24 cellular contexts compared by ENCODE assay signal in genomic region chr13:76889254-76889653, GRCh38. TPM values are rescaled to one million over a fixed set of nuclear protein-coding genes. Genes with fewer than 3 reads are reported as not detected.
"Had no signal": no experiment of that assay in that cellular context is flagged by ENCODE, and none has a peak within 500 bp of the region (broad histone marks: within the 10 kb centered on the region; RNA-seq: fewer than 3 reads in every experiment).

No MANE protein-coding gene starts in this region.

- H3K36me3 ChIP-seq: brain microvascular endothelial cell, WERI-Rb-1 had no signal

- H3K27me3 ChIP-seq: brain microvascular endothelial cell had no signal

- ATAC-seq: activated CD4-positive, alpha-beta T cell treated with anti-CD3 and anti-CD28 coated beads for 36 hours; activated T-helper 17 cell treated with anti-CD3 and anti-CD28 coated beads, Interleukin-2, amount 50 U/mL, for 72 hours; T-cell had no signal

- H3K27ac ChIP-seq: brain microvascular endothelial cell, WERI-Rb-1 had no signal

- DNase-seq: activated CD4-positive, alpha-beta memory T cell treated with anti-CD3 and anti-CD28 coated beads, Interleukin-2, amount 10 ng/mL, durations not matched to agents 7 days and 5 days; activated CD4-positive, alpha-beta T cell treated with anti-CD3 and anti-CD28 coated beads for 36 hours; activated CD4-positive, alpha-beta T cell treated with anti-CD3 and anti-CD28 coated beads, Interleukin-2, amount 50 U/mL, for 1 hour; activated gamma-delta T cell; activated naive CD4-positive, alpha-beta T cell treated with anti-CD3 and anti-CD28 coated beads for 36 hours; activated T-cell treated with anti-CD3 and anti-CD28 coated beads for 4 hours; activated T-cell treated with anti-CD3 and anti-CD28 coated beads, Interleukin-2, amount 50 U/mL, for 48 hours; brain microvascular endothelial cell; Kasumi-1; KBM-7; NCI-H1048; NCI-H146; NCI-H187 treated with DMSO at 0.1 percent for 48 hours; NCI-H2081 treated with DMSO at 0.1 percent for 48 hours; NCI-H446; NCI-H524; SIG-M5; T-cell; T-helper 2 cell; T1000; WERI-Rb-1 had no signal

RNA-seq across cellular contexts. Expression of gene ACOD1, which starts 59.1 kb away (rescaled TPM):
- total RNA-seq: activated CD4-positive, alpha-beta memory T cell treated with anti-CD3 and anti-CD28 coated beads, Interleukin-2, amount 10 ng/mL, durations not matched to agents 7 days and 5 days; activated CD4-positive, alpha-beta T cell treated with anti-CD3 and anti-CD28 coated beads for 36 hours; activated CD8-positive, alpha-beta memory T cell treated with anti-CD3 and anti-CD28 coated beads for 36 hours; activated naive CD4-positive, alpha-beta T cell treated with anti-CD3 and anti-CD28 coated beads for 36 hours; activated T-helper 17 cell treated with anti-CD3 and anti-CD28 coated beads, Interleukin-2, amount 50 U/mL, for 72 hours; cardiac septum; T-cell had no signal
